Comparison of ENCODE assay signal across 37 cellular contexts in genomic region chr1:90149101-90149500, GRCh38.
DNase-seq lines count a peak whose midpoint lies in the region; ATAC-seq, FAIRE-seq and TF ChIP-seq lines count a peak whose summit lies in the region.
"Had no signal": no experiment of that assay in that cellular context is flagged by ENCODE, and none has a peak within 500 bp of the region (broad histone marks: within the 10 kb centered on the region; RNA-seq: fewer than 3 reads in every experiment).

No MANE protein-coding gene starts in this region.

- intact Hi-C loops in testis (cut with DNase I; ENCODE audit: low total_unique reads) (no loop called here), kidney (cut with DNase I) (no loop called here)
- intact Hi-C loops in naive thymus-derived CD4-positive, alpha-beta T cell (cut with micrococcal nuclease), result no loop called here

- 58 to 61% methylated on average over 6 of the region's 6 CpGs for WGBS in testis, 2 donors

- peaks cover 4 to 31% (median 9%) of the 10 kb centered on the region in 11 donors for H3K9me3 Mint-ChIP-seq in naive thymus-derived CD4-positive, alpha-beta T cell

- POLR2A ChIA-PET in naive thymus-derived CD4-positive, alpha-beta T cell (lab: Charles Lee), result no interaction called here

- no peak overlapping the region for H3K27ac Mint-ChIP-seq in naive thymus-derived CD4-positive, alpha-beta T cell
- H3K27ac Mint-ChIP-seq: activated CD4-positive, alpha-beta T cell treated with anti-CD3 and anti-CD28 coated beads, Interleukin-2, amount 10 ng/mL, durations not matched to agents 7 days and 5 days; activated naive CD4-positive, alpha-beta T cell treated with anti-CD3 and anti-CD28 coated beads, Interleukin-2, amount 50 U/mL, for 24 hours; activated T-helper 1 cell treated with anti-CD3 and anti-CD28 coated beads, Interleukin-12 subunit alpha, Interleukin-12 subunit beta, Interleukin-2, Interleukin-4 antibody, amounts not matched to agents 30 ng/mL and 10 ng/mL and 1 ng/mL, durations not matched to agents 14 hours and 24 hours and 36 hours; CD8-positive, alpha-beta memory T cell; effector memory CD8-positive, alpha-beta T cell; progenitor cell of endocrine pancreas had no signal

- H3K36me3 Mint-ChIP-seq in naive thymus-derived CD4-positive, alpha-beta T cell, result no peaks in the 10 kb centered on the region
- H3K36me3 Mint-ChIP-seq: activated naive CD4-positive, alpha-beta T cell treated with anti-CD3 and anti-CD28 coated beads, Interleukin-2, amount 50 U/mL, for 24 hours; CD8-positive, alpha-beta memory T cell had no signal

- TF ChIP-seq CTCF in LNCAP (IDR thresholded peaks at IDR 0.05) (peak; percentile 30; the same call in 1 of the 2 replicates), brain microvascular endothelial cell (IDR thresholded peaks at IDR 0.05; ENCODE audit: low read depth, low read length, missing control alignments) (peak; percentile 13), testis (IDR thresholded peaks at IDR 0.05) (no peak), kidney (IDR thresholded peaks at IDR 0.05; ENCODE audit: borderline replicate concordance, extremely low read depth, insufficient read depth) (no peak)

- no peak overlapping the region for H3K4me3 ChIP-seq in brain microvascular endothelial cell (ENCODE audit: low read depth, low read length)
- H3K4me3 ChIP-seq in testis, result no peak overlapping the region
- no peak overlapping the region for H3K4me3 ChIP-seq in naive thymus-derived CD4-positive, alpha-beta T cell (ENCODE audit: low read length)
- H3K4me3 ChIP-seq in kidney (ENCODE audit: low read length in 2 of 2), result no peak overlapping the region
- H3K4me3 ChIP-seq: cardiac muscle cell, coronary artery, esophagus squamous epithelium, gastrocnemius medialis, lung, sigmoid colon, SK-N-MC, thyroid gland had no signal

- H3K4me1 ChIP-seq in testis (no peaks in the 10 kb centered on the region), kidney (ENCODE audit: control insufficient read depth in 1 of 2, insufficient read depth in 1 of 2, low read depth in 1 of 2, low read length in 2 of 2) (no peaks in the 10 kb centered on the region)
- H3K4me1 ChIP-seq in naive thymus-derived CD4-positive, alpha-beta T cell (ENCODE audit: control insufficient read depth in 2 of 2, insufficient read depth in 2 of 2, low read length in 2 of 2), result no peaks in the 10 kb centered on the region
- H3K4me1 ChIP-seq: esophagus squamous epithelium, gastrocnemius medialis, sigmoid colon, thyroid gland had no signal

- H3K9me3 ChIP-seq in testis (no peaks in the 10 kb centered on the region), kidney (ENCODE audit: control insufficient read depth in 1 of 2, low read length in 2 of 2) (peaks cover 0 to 5% of the 10 kb centered on the region in 2 donors)
- no peaks in the 10 kb centered on the region for H3K9me3 ChIP-seq in naive thymus-derived CD4-positive, alpha-beta T cell (ENCODE audit: control insufficient read depth in 2 of 3, low read length in 3 of 3)
- H3K9me3 ChIP-seq: esophagus squamous epithelium, gastrocnemius medialis, thyroid gland had no signal

- TF ChIP-seq POLR2A in testis (IDR thresholded peaks at IDR 0.05), result no peak

- no peak for ATAC-seq in GM21528 (IDR thresholded peaks at IDR 0.05; ENCODE audit: low FRiP score, unreplicated experiment)
- no peak for ATAC-seq in naive thymus-derived CD4-positive, alpha-beta T cell
- ATAC-seq: effector memory CD8-positive, alpha-beta T cell; gastrocnemius medialis; stimulated activated naive CD8-positive, alpha-beta T cell treated with anti-CD3 and anti-CD28 coated beads, Interleukin-15, Interleukin-2, amounts not matched to agents 100 U/mL and 50 U/mL, for 24 hours had no signal

- no peaks in the 10 kb centered on the region for H3K4me1 Mint-ChIP-seq in naive thymus-derived CD4-positive, alpha-beta T cell
- H3K4me1 Mint-ChIP-seq: activated CD4-positive, alpha-beta T cell treated with anti-CD3 and anti-CD28 coated beads, Interleukin-2, amount 10 ng/mL, durations not matched to agents 7 days and 5 days; activated naive CD4-positive, alpha-beta T cell treated with anti-CD3 and anti-CD28 coated beads, Interleukin-2, amount 50 U/mL, for 24 hours; CD8-positive, alpha-beta memory T cell had no signal

- H3K27me3 ChIP-seq in brain microvascular endothelial cell (replicated peaks) (no peaks in the 10 kb centered on the region), testis (no peaks in the 10 kb centered on the region)
- H3K27me3 ChIP-seq in naive thymus-derived CD4-positive, alpha-beta T cell (ENCODE audit: control insufficient read depth in 2 of 2, insufficient read depth in 2 of 2, low read length in 2 of 2), result no peaks in the 10 kb centered on the region
- H3K27me3 ChIP-seq: cardiac muscle cell, esophagus squamous epithelium, gastrocnemius medialis, sigmoid colon, thyroid gland had no signal

- peak; percentile 20 for DNase-seq in DMS 273 (lab: John Stamatoyannopoulos, UW; ENCODE audit: unreplicated experiment)
- no peak for DNase-seq in DMS 273 treated with DMSO at 0.1 percent for 48 hours (lab: John Stamatoyannopoulos, UW)
- no peak for DNase-seq in brain microvascular endothelial cell
- peak; percentile 15 for DNase-seq in testis
- no peak for DNase-seq in naive thymus-derived CD4-positive, alpha-beta T cell
- DNase-seq in kidney, result no peak
- DNase-seq: 8988T; activated CD4-positive, alpha-beta T cell treated with anti-CD3 and anti-CD28 coated beads, Interleukin-2, amount 10 ng/mL, durations not matched to agents 7 days and 5 days; AML-193; anterior cingulate cortex; CD8-positive, alpha-beta memory T cell; DMS79 treated with DMSO at 0.1 percent for 48 hours; effector memory CD8-positive, alpha-beta T cell; esophagus squamous epithelium; gastrocnemius medialis; hypothalamus; KG1; MV-4-11; NCI-H187 treated with DMSO at 0.1 percent for 48 hours; NCI-H526 treated with DMSO at 0.1 percent for 48 hours; RPMI8226; sigmoid colon; stimulated activated CD4-positive, alpha-beta T cell treated with anti-CD3 and anti-CD28 coated beads, Interleukin-15, amount 100 ng/mL, for 24 hours; stimulated activated naive CD8-positive, alpha-beta T cell treated with anti-CD3 and anti-CD28 coated beads, Interleukin-15, Interleukin-2, amounts not matched to agents 100 U/mL and 50 U/mL, for 24 hours; T-helper 2 cell; thyroid gland had no signal

- no peak overlapping the region for H3K9ac ChIP-seq in kidney (ENCODE audit: low read length in 2 of 2)

- H3K4me3 Mint-ChIP-seq in naive thymus-derived CD4-positive, alpha-beta T cell, result no peak overlapping the region
- H3K4me3 Mint-ChIP-seq: activated CD4-positive, alpha-beta T cell treated with anti-CD3 and anti-CD28 coated beads, Interleukin-2, amount 10 ng/mL, durations not matched to agents 7 days and 5 days; activated naive CD4-positive, alpha-beta T cell treated with anti-CD3 and anti-CD28 coated beads, Interleukin-2, amount 50 U/mL, for 24 hours; activated T-helper 1 cell treated with anti-CD3 and anti-CD28 coated beads, Interleukin-12 subunit alpha, Interleukin-12 subunit beta, Interleukin-2, Interleukin-4 antibody, amounts not matched to agents 30 ng/mL and 10 ng/mL and 1 ng/mL, durations not matched to agents 14 hours and 24 hours and 36 hours; CD8-positive, alpha-beta memory T cell; effector memory CD8-positive, alpha-beta T cell had no signal

- FAIRE-seq in kidney (lab: Jason Lieb, UNC), result no peak
- FAIRE-seq: keratinocyte had no signal

- H3K36me3 ChIP-seq in brain microvascular endothelial cell (replicated peaks) (no peaks in the 10 kb centered on the region), testis (ENCODE audit: low read depth, missing control alignments) (no peaks in the 10 kb centered on the region), kidney (ENCODE audit: control insufficient read depth in 1 of 2, insufficient read depth in 2 of 2, low read length in 2 of 2) (no peaks in the 10 kb centered on the region)
- no peaks in the 10 kb centered on the region for H3K36me3 ChIP-seq in naive thymus-derived CD4-positive, alpha-beta T cell (ENCODE audit: control insufficient read depth in 2 of 3, insufficient read depth in 3 of 3, low read length in 3 of 3)
- H3K36me3 ChIP-seq: cardiac muscle cell, esophagus squamous epithelium, gastrocnemius medialis, sigmoid colon, thyroid gland had no signal

- peaks cover 0 to 38% (median 16%) of the 10 kb centered on the region in 5 donors for H3K27me3 Mint-ChIP-seq in naive thymus-derived CD4-positive, alpha-beta T cell
- H3K27me3 Mint-ChIP-seq: activated CD4-positive, alpha-beta T cell treated with anti-CD3 and anti-CD28 coated beads, Interleukin-2, amount 10 ng/mL, durations not matched to agents 7 days and 5 days had no signal

- CTCF ChIA-PET in naive thymus-derived CD4-positive, alpha-beta T cell (lab: Charles Lee), result interaction anchor here (0.7 kb wide), 1 partner anchor 1447 kb away, joined by 5 read pairs; no protein-coding TSS in a partner anchor

- in situ Hi-C loops in brain microvascular endothelial cell (cut with HindIII; ENCODE audit: low pct_ligation_motif_present, low sequenced_read_pairs), result no loop called here

- no peak overlapping the region for H3K27ac ChIP-seq in brain microvascular endothelial cell
- H3K27ac ChIP-seq in testis, result no peak overlapping the region
- H3K27ac ChIP-seq in naive thymus-derived CD4-positive, alpha-beta T cell (ENCODE audit: low read depth, low read length), result no peak overlapping the region
- no peak overlapping the region for H3K27ac ChIP-seq in kidney (ENCODE audit: low read depth in 2 of 2, low read length in 2 of 2)
- H3K27ac ChIP-seq: cardiac muscle cell, coronary artery, esophagus squamous epithelium, gastrocnemius medialis, sigmoid colon, SK-N-MC, thyroid gland, VCaP had no signal

Comparison
In these comparisons a context has a peak if more than half of its experiments do, and no peak if none do; other contexts are left out.
1. DNase-seq: peak in DMS 273 (single experiment) and testis (single experiment); none in DMS 273 treated with DMSO at 0.1 percent for 48 hours (single experiment), brain microvascular endothelial cell (single experiment), naive thymus-derived CD4-positive, alpha-beta T cell (0 of 9) and kidney (single experiment).
2. CTCF ChIP-seq: peak in LNCAP (single experiment) and brain microvascular endothelial cell (single experiment); none in testis (0 of 3) and kidney (single experiment).